Comparison of ENCODE assay signal across 8 cellular contexts in genomic region chr3:25664066-25664809, GRCh38.
A peak's percentile ranks its signal among the peaks of the same experiment; 100 is the strongest.
DNase-seq lines count a peak whose midpoint lies in the region; ATAC-seq and TF ChIP-seq lines count a peak whose summit lies in the region.

No MANE protein-coding gene starts in this region.

- no peak overlapping the region for H3K27ac ChIP-seq in iPS DF 6.9 (ENCODE audit: low read length)

- no peaks in the 10 kb centered on the region; the same call in 1 of the 2 replicates for H3K4me1 ChIP-seq in iPS DF 6.9 (ENCODE audit: control insufficient read depth, insufficient read depth, low read length)

- H3K36me3 ChIP-seq in iPS DF 6.9 (ENCODE audit: control insufficient read depth, insufficient read depth, low read length): no peaks in the 10 kb centered on the region

- TF ChIP-seq CTCF in AG09309 (IDR thresholded peaks at IDR 0.05; ENCODE audit: control insufficient read depth, insufficient read depth, low read depth, low read length, missing control alignments): no peak
- TF ChIP-seq CTCF in astrocyte of the cerebellum (IDR thresholded peaks at IDR 0.05; ENCODE audit: low read depth, low read length, missing control alignments): no peak

- in situ Hi-C loops in astrocyte of the cerebellum (cut with HindIII; ENCODE audit: low sequenced_read_pairs): no loop called here

- no peaks in the 10 kb centered on the region for H3K9me3 ChIP-seq in iPS DF 6.9 (ENCODE audit: control insufficient read depth, insufficient read depth, low read length)

- WGBS in iPS DF 6.9 (ENCODE audit: insufficient coverage, insufficient read length): no CpG with 5 or more reads among the region's 106 CpGs

- H3K4me3 ChIP-seq in AG09309 (ENCODE audit: control insufficient read depth, low read depth, low read length) (peak overlapping the region; percentile 75), astrocyte of the cerebellum (ENCODE audit: low read depth, low read length) (peak overlapping the region; percentile 79), iPS DF 6.9 (ENCODE audit: low read length) (peak overlapping the region; percentile 63; the same call in 1 of the 2 replicates), skeletal muscle cell (ENCODE audit: low read depth, low read length) (peak overlapping the region; percentile 63)

- no peaks in the 10 kb centered on the region for H3K27me3 ChIP-seq in iPS DF 6.9 (ENCODE audit: control insufficient read depth, insufficient read depth, low read length)

- ATAC-seq in GM18909 (IDR thresholded peaks at IDR 0.05; ENCODE audit: poor library complexity, unreplicated experiment) (peak; percentile 37), HG03159 (IDR thresholded peaks at IDR 0.05; ENCODE audit: unreplicated experiment) (peak; percentile 26)

- DNase-seq in AG09309 (ENCODE audit: low read depth): no peak
- peak; percentile 53 for DNase-seq in T-helper 22 cell (ENCODE audit: low read depth)
- DNase-seq in astrocyte of the cerebellum (ENCODE audit: low read depth): no peak
- no peak for DNase-seq in iPS DF 6.9 (ENCODE audit: low read depth, low spot score)
- DNase-seq in skeletal muscle cell (ENCODE audit: low read depth): peak; percentile 28
- DNase-seq in NCI-H1694 (lab: John Stamatoyannopoulos, UW): no peak

Comparison
In these comparisons a context has a peak if more than half of its experiments do, and no peak if none do; other contexts are left out.
1. DNase-seq: peak in T-helper 22 cell (single experiment) and skeletal muscle cell (single experiment); none in AG09309 (single experiment), astrocyte of the cerebellum (single experiment), iPS DF 6.9 (single experiment) and NCI-H1694 (single experiment).
2. Peak in every context shown above with its lines, with median percentiles within 50 percentile points of each other: H3K4me3 ChIP-seq.